ENCODE assay signal across 12 cellular contexts in genomic region chr5:113123563-113123962, GRCh38.
DNase-seq lines count a peak whose midpoint lies in the region; ATAC-seq and TF ChIP-seq lines count a peak whose summit lies in the region.
"Had no signal": no experiment of that assay in that cellular context is flagged by ENCODE, and none has a peak within 500 bp of the region (broad histone marks: within the 10 kb centered on the region; RNA-seq: fewer than 3 reads in every experiment).

No MANE protein-coding gene starts in this region.

- POLR2A ChIA-PET in HCT116 (lab: Charles Lee): no interaction called here

- H3K9me2 ChIP-seq in HCT116 (ENCODE audit: insufficient read depth): no peaks in the 10 kb centered on the region

- no peaks in the 10 kb centered on the region for H3K36me3 ChIP-seq in HCT116 (ENCODE audit: control insufficient read depth in 1 of 2, insufficient read depth in 2 of 2, low read length in 2 of 2)
- H3K36me3 ChIP-seq in WERI-Rb-1: peaks cover 100% of the 10 kb centered on the region
- no peaks in the 10 kb centered on the region for H3K36me3 ChIP-seq in iPS DF 6.9 (ENCODE audit: control insufficient read depth, insufficient read depth, low read length)
- H3K36me3 ChIP-seq: lower lobe of right lung had no signal

- H3K79me2 ChIP-seq in HCT116 (ENCODE audit: insufficient read depth, low read length): no peaks in the 10 kb centered on the region

- no peak overlapping the region for H2AFZ ChIP-seq in HCT116 (ENCODE audit: low read depth, low read length, poor library complexity, severe bottlenecking)

- ATAC-seq in HCT116 (peak; percentile 87), GM21825 (IDR thresholded peaks at IDR 0.05; ENCODE audit: unreplicated experiment) (no peak), esophagus mucosa (no peak), GM19452 (IDR thresholded peaks at IDR 0.05; ENCODE audit: unreplicated experiment) (no peak)
- ATAC-seq: lower lobe of right lung had no signal

- H3K9me3 Mint-ChIP-seq in Calu3 (ENCODE audit: low read depth, unreplicated experiment): no peaks in the 10 kb centered on the region

- H3K27ac Mint-ChIP-seq in Calu3 (ENCODE audit: unreplicated experiment): no peak overlapping the region

- WGBS in iPS DF 6.9 (ENCODE audit: insufficient coverage, insufficient read length): no CpG with 5 or more reads among the region's 3 CpGs

- H3K9me3 ChIP-seq in HCT116 (ENCODE audit: control insufficient read depth in 1 of 2, insufficient read depth in 1 of 2, low read depth in 1 of 2, low read length in 2 of 2) (no peaks in the 10 kb centered on the region), WERI-Rb-1 (ENCODE audit: severe bottlenecking) (no peaks in the 10 kb centered on the region), iPS DF 6.9 (ENCODE audit: control insufficient read depth, insufficient read depth, low read length) (no peaks in the 10 kb centered on the region)
- H3K9me3 ChIP-seq: lower lobe of right lung had no signal

- H4K20me1 ChIP-seq in HCT116 (ENCODE audit: insufficient read depth): no peaks in the 10 kb centered on the region

- CTCF ChIA-PET in Calu3 (lab: Charles Lee): interaction anchor here (0.7 to 0.8 kb wide), 2 partner anchors 22 to 171 kb away, joined by 3 read pairs; no protein-coding TSS in a partner anchor
- CTCF ChIA-PET in HCT116 (lab: Charles Lee): no interaction called here

- DNase-seq in Calu3 (peak; percentile 13), HCT116 (ENCODE audit: low read depth, low spot score) (peak; percentile 13), WERI-Rb-1 (peak; percentile 28), iPS DF 6.9 (ENCODE audit: low read depth, low spot score) (peak; percentile 11)
- DNase-seq in NK-92 treated with Interleukin-12 subunit alpha and Interleukin-12 subunit beta, amount 100 ng/mL, for 24 hours (lab: John Stamatoyannopoulos, UW): no peak
- DNase-seq: DMS153; effector CD4-positive, alpha-beta T cell; lower lobe of right lung; NCI-H146 had no signal

- no peak overlapping the region for H3K27ac ChIP-seq in HCT116 (ENCODE audit: low read depth, low read length)
- no peak overlapping the region for H3K27ac ChIP-seq in WERI-Rb-1
- no peak overlapping the region for H3K27ac ChIP-seq in iPS DF 6.9 (ENCODE audit: low read length)
- H3K27ac ChIP-seq: lower lobe of right lung had no signal

- TF ChIP-seq CTCF in Calu3 (IDR thresholded peaks at IDR 0.05; ENCODE audit: unreplicated experiment) (peak; percentile 22), HCT116 (IDR thresholded peaks at IDR 0.05 in 2 of 3, conservative IDR thresholded peaks at IDR 0.05 in 1 of 3; ENCODE audit: borderline replicate concordance in 1 of 3, insufficient read depth in 1 of 3, low read depth in 2 of 3, low read length in 2 of 3) (peak; percentile 15 to 58 (median 50); a peak in 4 of 6 replicates), WERI-Rb-1 (IDR thresholded peaks at IDR 0.05; ENCODE audit: low read depth, low read length) (peak; percentile 38)

- no peak overlapping the region for H3K4me2 ChIP-seq in HCT116 (ENCODE audit: low read length)

- H3K4me3 ChIP-seq in HCT116 (replicated peaks in 1 of 2; ENCODE audit: low read depth in 1 of 2, low read length in 2 of 2) (no peak overlapping the region), WERI-Rb-1 (ENCODE audit: low read depth, low read length) (no peak overlapping the region), iPS DF 6.9 (ENCODE audit: low read length) (no peak overlapping the region)
- H3K4me3 ChIP-seq: lower lobe of right lung had no signal

- intact Hi-C loops in Calu3 (cut with micrococcal nuclease; ENCODE audit: unreplicated experiment) (loop anchor here (2.0 kb wide), 1 partner anchor 207 kb away; no protein-coding TSS in a partner anchor), HCT116 (cut with micrococcal nuclease) (no loop called here)

- H3K27me3 ChIP-seq in HCT116 (ENCODE audit: insufficient read depth, low read length) (no peaks in the 10 kb centered on the region), WERI-Rb-1 (ENCODE audit: insufficient read depth, low read depth, severe bottlenecking) (no peaks in the 10 kb centered on the region), iPS DF 6.9 (ENCODE audit: control insufficient read depth, insufficient read depth, low read length) (no peaks in the 10 kb centered on the region)

- TF ChIP-seq RAD21 in HCT116 (IDR thresholded peaks at IDR 0.05; ENCODE audit: low read depth): peak; percentile 54

- H3K4me3 Mint-ChIP-seq in Calu3 (ENCODE audit: low read depth, unreplicated experiment): no peak overlapping the region

- no peak overlapping the region for H3K9ac ChIP-seq in HCT116 (ENCODE audit: low read length)

- no peaks in the 10 kb centered on the region for H3K4me1 Mint-ChIP-seq in Calu3 (ENCODE audit: low read depth, unreplicated experiment)

- TF ChIP-seq POLR2A in HCT116 (IDR thresholded peaks at IDR 0.05; ENCODE audit: borderline replicate concordance, extremely low read depth, insufficient read depth, insufficient read length): no peak

- no peaks in the 10 kb centered on the region for H3K36me3 Mint-ChIP-seq in Calu3 (ENCODE audit: insufficient read depth, unreplicated experiment)

- H3K4me1 ChIP-seq in HCT116 (ENCODE audit: control insufficient read depth in 1 of 2, insufficient read depth in 2 of 2, low read length in 2 of 2) (no peaks in the 10 kb centered on the region), iPS DF 6.9 (ENCODE audit: control insufficient read depth, insufficient read depth, low read length) (no peaks in the 10 kb centered on the region)

- H3K27me3 Mint-ChIP-seq in Calu3 (ENCODE audit: unreplicated experiment): peaks cover 14% of the 10 kb centered on the region

- BruUV-seq in Calu3 (replicated peaks; lab: Mats Ljungman, UMichigan): no TSS peak
- no TSS peak for BruUV-seq in HCT116 (replicated peaks; lab: Mats Ljungman, UMichigan)

- RAD21 ChIA-PET in HCT116 (lab: Charles Lee; ENCODE audit: low non-redundant PET in 1 of 2, low total read pairs in 2 of 2, uncharacterized antibody in 2 of 2, unreplicated experiment in 2 of 2): no interaction called here

TF ChIP-seq in HCT116, 20 proteins besides CTCF, POLR2A, EP300 and RAD21:
- TF ChIP-seq POLR2AphosphoS5 (IDR thresholded peaks at IDR 0.05; ENCODE audit: low read depth, low read length) (no peak), JUND (IDR thresholded peaks at IDR 0.05) (no peak), CBX3 (IDR thresholded peaks at IDR 0.05; ENCODE audit: low read depth) (no peak)
